8 cellular contexts compared by ENCODE assay signal in the genomic region with DNA sequence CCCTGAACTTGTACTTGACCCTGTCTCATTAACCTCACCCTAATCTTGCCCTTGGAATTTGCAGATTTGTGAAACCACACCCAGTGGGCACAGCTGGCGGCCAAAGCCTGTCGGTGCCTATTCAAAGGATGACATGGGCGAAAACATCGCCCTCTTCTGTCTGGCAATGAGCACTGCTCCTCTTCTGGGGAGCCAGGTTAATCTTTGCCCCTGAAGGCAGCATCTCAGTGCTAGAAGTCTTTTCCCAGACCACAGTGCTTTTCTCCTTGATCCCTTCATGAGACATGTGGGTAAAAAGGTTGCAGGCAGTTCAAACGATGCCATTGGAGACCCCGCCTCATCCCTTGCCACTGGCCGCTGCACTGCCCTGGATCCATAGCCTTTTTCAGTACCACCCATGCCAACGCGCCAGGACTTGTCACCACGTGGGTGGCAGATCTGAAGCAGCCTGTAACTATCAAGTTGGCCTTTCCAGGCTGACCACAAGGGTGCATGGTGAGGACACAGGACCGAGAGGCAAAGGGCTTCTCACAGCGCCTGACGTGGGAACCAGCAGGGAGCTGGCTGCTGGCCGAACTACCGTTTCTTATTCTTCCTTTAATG. TPM values are rescaled to one million over a fixed set of nuclear protein-coding genes. Genes with fewer than 3 reads are reported as not detected.
DNase-seq lines count a peak whose midpoint lies in the region; ATAC-seq and TF ChIP-seq lines count a peak whose summit lies in the region.

No MANE protein-coding gene starts in this region.

- H3K4me1 ChIP-seq in neutrophil (ENCODE audit: control insufficient read depth in 1 of 2, insufficient read depth in 1 of 2, low read depth in 1 of 2, low read length in 1 of 2) = peaks cover 11 to 18% of the 10 kb centered on the region in 2 experiments
- peaks cover 0 to 11% (median 4%) of the 10 kb centered on the region in 4 donors for H3K4me1 ChIP-seq in transverse colon

- intact Hi-C loops in transverse colon (cut with DNase I; ENCODE audit: low total_unique reads) = no loop called here

- ATAC-seq in HG03571 (IDR thresholded peaks at IDR 0.05; ENCODE audit: unreplicated experiment) = peak; percentile 30

- H3K36me3 ChIP-seq in neutrophil (no peaks in the 10 kb centered on the region), transverse colon (no peaks in the 10 kb centered on the region)

- DNase-seq in A172 (ENCODE audit: low spot score) = peak; percentile 90
- DNase-seq in RKO (ENCODE audit: low spot score) = peak; percentile 91
- DNase-seq in activated T-helper 9 cell treated with anti-CD3 and anti-CD28 coated beads, Interleukin-2, amount 50 U/mL, for 16 hours (ENCODE audit: low read depth) = peak; percentile 16
- DNase-seq in fibroblast of the conjunctiva (ENCODE audit: low read depth) = peak; percentile 34
- DNase-seq in transverse colon = peak; percentile 73

- peak; percentile 87 for TF ChIP-seq CTCF in GM12874 (IDR thresholded peaks at IDR 0.05; ENCODE audit: insufficient read depth, low read depth, low read length)
- peak; percentile 46 for TF ChIP-seq CTCF in neutrophil (IDR thresholded peaks at IDR 0.05)
- peak; percentile 70 to 85 (median 78) for TF ChIP-seq CTCF in transverse colon (IDR thresholded peaks at IDR 0.05)

- TF ChIP-seq EP300 in transverse colon (IDR thresholded peaks at IDR 0.05; ENCODE audit: low read depth) = no peak

- H3K4me3 ChIP-seq in neutrophil (ENCODE audit: low read depth in 1 of 2, low read length in 1 of 2) (no peak overlapping the region), transverse colon (no peak overlapping the region)

- H3K9me3 ChIP-seq in neutrophil = no peaks in the 10 kb centered on the region
- H3K9me3 ChIP-seq in transverse colon = no peaks in the 10 kb centered on the region

- H3K27me3 ChIP-seq in neutrophil (peaks cover 6% of the 10 kb centered on the region), transverse colon (no peaks in the 10 kb centered on the region)

- WGBS in transverse colon (ENCODE audit: low coverage in 1 of 2), 2 donors = 18 to 20% methylated on average over 3 to 15 of the region's 15 CpGs

- in situ Hi-C loops in transverse colon (cut with MboI; ENCODE audit: low pct_ligation_motif_present in 1 of 4, low pct_unique_long_range_greater_than_20kb in 1 of 4, low sequenced_read_pairs in 3 of 4) = no loop called here

- no peak for TF ChIP-seq POLR2A in transverse colon (IDR thresholded peaks at IDR 0.05)

- no peak overlapping the region for H3K27ac ChIP-seq in neutrophil
- H3K27ac ChIP-seq in transverse colon = no peak overlapping the region

RNA-seq across cellular contexts. Expression of a gene that starts 6.5 kb away (rescaled TPM):
- not detected in 2 replicates for total RNA-seq in A172 (2014; rRNA removed; shearing (Covaris generic))
- 1 to 10 TPM; 1.9 to 6.8 (median 3.6) TPM for total RNA-seq in transverse colon

RNA-seq across cellular contexts. Expression of a gene that starts 20.3 kb away (rescaled TPM):
- total RNA-seq in A172 (2014; rRNA removed; shearing (Covaris generic)) = 8.4 and 8.9 TPM in 2 replicates
- total RNA-seq in transverse colon = 10 to 100 TPM in 3 of 4 donors, 1 to 10 TPM in 1; 5.2 to 68.1 (median 32.0) TPM

Comparison
In these comparisons a context has a peak if more than half of its experiments do, and no peak if none do; other contexts are left out.
1. DNase-seq: peak in every context shown above with its lines; median percentile 91 in RKO; 90 in A172; 73 in transverse colon; 34 in fibroblast of the conjunctiva; 16 in activated T-helper 9 cell treated with anti-CD3 and anti-CD28 coated beads, Interleukin-2, amount 50 U/mL, for 16 hours.